Comparison of ENCODE assay signal across 9 cellular contexts in genomic region chr19:13012390-13012689, GRCh38. TPM values are rescaled to one million over a fixed set of nuclear protein-coding genes. Genes with fewer than 3 reads are reported as not detected.
A peak's percentile ranks its signal among the peaks of the same experiment; 100 is the strongest.
DNase-seq lines count a peak whose midpoint lies in the region; ATAC-seq, FAIRE-seq and TF ChIP-seq lines count a peak whose summit lies in the region.
"Had no signal": no experiment of that assay in that cellular context is flagged by ENCODE, and none has a peak within 500 bp of the region (broad histone marks: within the 10 kb centered on the region; RNA-seq: fewer than 3 reads in every experiment).

No MANE protein-coding gene starts in this region.

- no peak for ATAC-seq in CD4-positive, alpha-beta T cell (ENCODE audit: poor library complexity)
- ATAC-seq in T-helper 17 cell (no peak), gastrocnemius medialis (no peak), pancreas (no peak), HG03045 (IDR thresholded peaks at IDR 0.05; ENCODE audit: unreplicated experiment) (no peak)

- H3K27ac ChIP-seq in CD4-positive, alpha-beta T cell (ENCODE audit: low read depth, low read length) = no peak overlapping the region
- H3K27ac ChIP-seq in esophagus (ENCODE audit: low read depth in 2 of 2, low read length in 1 of 2) (peak overlapping the region; percentile 89 to 94), gastrocnemius medialis (peak overlapping the region; percentile 97 to 100 (median 99)), pancreas (peak overlapping the region in 1 of 4 donors; percentile 1)

- H3K9me3 ChIP-seq in CD4-positive, alpha-beta T cell (ENCODE audit: control insufficient read depth, low read length) = no peaks in the 10 kb centered on the region
- H3K9me3 ChIP-seq in T-helper 17 cell (ENCODE audit: control insufficient read depth, low read length, poor library complexity, severe bottlenecking) (no peaks in the 10 kb centered on the region), esophagus (ENCODE audit: control insufficient read depth in 2 of 2, insufficient read depth in 1 of 2, low read depth in 1 of 2, low read length in 1 of 2) (no peaks in the 10 kb centered on the region), gastrocnemius medialis (no peaks in the 10 kb centered on the region), pancreas (no peaks in the 10 kb centered on the region)

- peak overlapping the region; percentile 79 for H3K4me3 Mint-ChIP-seq in CD4-positive, alpha-beta T cell
- H3K4me3 Mint-ChIP-seq in T-helper 17 cell = peak overlapping the region; percentile 87

- H3K36me3 ChIP-seq in esophagus (ENCODE audit: control insufficient read depth in 2 of 2, insufficient read depth in 2 of 2, low read length in 1 of 2) (no peaks in the 10 kb centered on the region), gastrocnemius medialis (no peaks in the 10 kb centered on the region), pancreas (no peaks in the 10 kb centered on the region)

- no peak overlapping the region for H3K27ac Mint-ChIP-seq in CD4-positive, alpha-beta T cell
- peak overlapping the region; percentile 91 for H3K27ac Mint-ChIP-seq in T-helper 17 cell

- intact Hi-C loops in CD4-positive, alpha-beta T cell (cut with DNase I, micrococcal nuclease) = no loop called here
- intact Hi-C loops in gastrocnemius medialis (cut with DNase I; ENCODE audit: low total_unique reads) = loop anchor here (2.0 kb wide), 1 partner anchor 16 kb away; no protein-coding TSS in a partner anchor
- intact Hi-C loops in pancreas (cut with DNase I) = no loop called here

- POLR2A ChIA-PET in CD4-positive, alpha-beta T cell (lab: Charles Lee) = no interaction called here

- peaks cover 90% of the 10 kb centered on the region for H3K27me3 Mint-ChIP-seq in CD4-positive, alpha-beta T cell
- H3K27me3 Mint-ChIP-seq in T-helper 17 cell = peaks cover 80% of the 10 kb centered on the region

- H3K4me1 Mint-ChIP-seq in CD4-positive, alpha-beta T cell (ENCODE audit: low read depth) = peaks cover 19% of the 10 kb centered on the region
- peaks cover 26% of the 10 kb centered on the region for H3K4me1 Mint-ChIP-seq in T-helper 17 cell

- H3K36me3 Mint-ChIP-seq in CD4-positive, alpha-beta T cell (ENCODE audit: low read depth) = no peaks in the 10 kb centered on the region
- peaks cover 3% of the 10 kb centered on the region for H3K36me3 Mint-ChIP-seq in T-helper 17 cell (ENCODE audit: low read depth)

- no peak for FAIRE-seq in pancreas (lab: Jason Lieb, UNC)

- no peak for TF ChIP-seq POLR2A in gastrocnemius medialis (IDR thresholded peaks at IDR 0.05)

- in situ Hi-C loops in gastrocnemius medialis (cut with MboI; ENCODE audit: low sequenced_read_pairs in 4 of 4) = no loop called here

- peaks cover 24 to 47% of the 10 kb centered on the region in 2 donors for H3K4me1 ChIP-seq in esophagus (ENCODE audit: control insufficient read depth in 2 of 2, insufficient read depth in 2 of 2, low read length in 1 of 2)
- peaks cover 71 to 79% of the 10 kb centered on the region in 2 donors for H3K4me1 ChIP-seq in gastrocnemius medialis
- H3K4me1 ChIP-seq in pancreas = peaks cover 4 to 12% (median 10%) of the 10 kb centered on the region in 3 donors

- CTCF ChIA-PET in CD4-positive, alpha-beta T cell (lab: Charles Lee) = no interaction called here

- peaks cover 67% of the 10 kb centered on the region for H3K27me3 ChIP-seq in CD4-positive, alpha-beta T cell (ENCODE audit: control insufficient read depth, insufficient read depth, low read length)
- H3K27me3 ChIP-seq in esophagus (ENCODE audit: control insufficient read depth in 1 of 2, insufficient read depth in 2 of 2, low read length in 2 of 2) = no peaks in the 10 kb centered on the region
- no peaks in the 10 kb centered on the region for H3K27me3 ChIP-seq in gastrocnemius medialis
- no peaks in the 10 kb centered on the region for H3K27me3 ChIP-seq in pancreas

- peak overlapping the region; percentile 9 to 46 for H3K4me3 ChIP-seq in esophagus (ENCODE audit: low read depth in 1 of 2, low read length in 2 of 2)
- H3K4me3 ChIP-seq in gastrocnemius medialis = peak overlapping the region; percentile 52 to 74 (median 59)
- no peak overlapping the region for H3K4me3 ChIP-seq in pancreas

- H3K9me3 Mint-ChIP-seq in CD4-positive, alpha-beta T cell = no peaks in the 10 kb centered on the region

- TF ChIP-seq CTCF in CD4-positive, alpha-beta T cell (IDR thresholded peaks at IDR 0.05) = no peak
- peak in 2 of 5 experiments; percentile 19 to 22 for TF ChIP-seq CTCF in gastrocnemius medialis (IDR thresholded peaks at IDR 0.05 in 4 of 5, conservative IDR thresholded peaks at IDR 0.05 in 1 of 5)
- no peak for TF ChIP-seq CTCF in pancreas (IDR thresholded peaks at IDR 0.05)

- WGBS in esophagus, 2 donors = 26 to 36% methylated on average over 23 of the region's 23 CpGs
- WGBS in pancreas, 2 donors = 67 to 71% methylated on average over 23 of the region's 23 CpGs

- no peak for DNase-seq in CD4-positive, alpha-beta T cell
- DNase-seq in T-helper 17 cell (no peak), gastrocnemius medialis (no peak), hepatic stellate cell (ENCODE audit: low spot score) (no peak), pancreas (no peak), NCI-H526 (lab: John Stamatoyannopoulos, UW) (no peak)
- DNase-seq: effector CD4-positive, alpha-beta T cell had no signal

RNA-seq across cellular contexts. Expression of gene NFIX, which starts 17.1 kb away (rescaled TPM):
- 1 to 10 TPM; 3.0 to 3.3 TPM for total RNA-seq in CD4-positive, alpha-beta T cell
- total RNA-seq in T-helper 17 cell (under 1 TPM; 0.75 to 0.86 TPM), gastrocnemius medialis (100 to 1,000 TPM in 2 of 4 donors, 10 to 100 TPM in 2; 31.9 to 128 (median 105) TPM), pancreas (10 to 100 TPM; 30.9 to 45.1 (median 36.0) TPM)
- polyA plus RNA-seq in esophagus (10 to 100 TPM; 26.9 to 38.5 TPM), pancreas (10 to 100 TPM in 1 of 2 donors, 1 to 10 TPM in 1; 8.3 to 16.6 TPM)

RNA-seq across cellular contexts. Expression of gene DAND5, which starts 43.0 kb away (rescaled TPM):
- total RNA-seq in CD4-positive, alpha-beta T cell = not detected
- total RNA-seq in T-helper 17 cell (not detected), gastrocnemius medialis (not detected), pancreas (under 1 TPM in 3 of 6 donors, not detected in 3; 0.12 to 0.23 (median 0.12) TPM)
- polyA plus RNA-seq in esophagus (not detected), pancreas (under 1 TPM in 1 of 2 donors, not detected in 1; 0.16 TPM)

RNA-seq across cellular contexts. Expression of gene GADD45GIP1, which starts 55.3 kb away (rescaled TPM):
- 10 to 100 TPM; 12.1 to 12.8 TPM for total RNA-seq in CD4-positive, alpha-beta T cell
- total RNA-seq in T-helper 17 cell (1 to 10 TPM; 6.9 to 8.3 TPM), gastrocnemius medialis (10 to 100 TPM; 50.7 to 71.0 (median 61.4) TPM), pancreas (10 to 100 TPM in 3 of 6 donors, 1 to 10 TPM in 3; 6.0 to 10.7 (median 9.8) TPM)
- polyA plus RNA-seq in esophagus (10 to 100 TPM; 53.7 to 57.0 TPM), pancreas (10 to 100 TPM; 25.3 to 37.4 TPM)

Comparison
In these comparisons a context has a peak if more than half of its experiments do, and no peak if none do; other contexts are left out.
1. H3K4me3 ChIP-seq: peak in esophagus (2 of 2) and gastrocnemius medialis (4 of 4); none in pancreas (0 of 4).
2. RNA of gene NFIX, which starts 17.1 kb away (total RNA-seq): 31.9 to 128 TPM in gastrocnemius medialis and 30.9 to 45.1 TPM in pancreas; 3.0 to 3.3 TPM in CD4-positive, alpha-beta T cell and 0.75 to 0.86 TPM in T-helper 17 cell; every median in the first group is over 4 times any median in the second.